In genomic region chr10:50417906-50418697, GRCh38 we compare ENCODE assay signal across 8 cellular contexts.
DNase-seq lines count a peak whose midpoint lies in the region; ATAC-seq and TF ChIP-seq lines count a peak whose summit lies in the region.

No MANE protein-coding gene starts in this region.

- H3K4me2 ChIP-seq in OCI-LY1 (ENCODE audit: low read length): peak overlapping the region; percentile 72

- no peaks in the 10 kb centered on the region for H3K36me3 Mint-ChIP-seq in activated naive CD4-positive, alpha-beta T cell treated with anti-CD3 and anti-CD28 coated beads for 36 hours (ENCODE audit: low read depth)

- H3K27ac ChIP-seq in OCI-LY1 (ENCODE audit: low read depth, low read length, poor library complexity, severe bottlenecking): no peak overlapping the region

- no peak for TF ChIP-seq CTCF in OCI-LY1 (IDR thresholded peaks at IDR 0.05; ENCODE audit: low read length)

- H3K4me1 ChIP-seq in OCI-LY1 (ENCODE audit: insufficient read depth, low read length, severe bottlenecking): peaks cover 20% of the 10 kb centered on the region

- CTCF ChIA-PET in activated naive CD4-positive, alpha-beta T cell treated with anti-CD3 and anti-CD28 coated beads for 36 hours (lab: Charles Lee): interaction anchor here (0.6 to 1.0 kb wide), 2 partner anchors 38 to 50 kb away, joined by 3 to 4 read pairs; no protein-coding TSS in a partner anchor

- H3K4me1 Mint-ChIP-seq in activated naive CD4-positive, alpha-beta T cell treated with anti-CD3 and anti-CD28 coated beads for 36 hours (ENCODE audit: low read depth): peaks cover 23% of the 10 kb centered on the region

- no peaks in the 10 kb centered on the region for H3K27me3 ChIP-seq in OCI-LY1 (ENCODE audit: insufficient read depth, low read length)

- H3K9me2 ChIP-seq in OCI-LY1 (ENCODE audit: low read depth, low read length): no peaks in the 10 kb centered on the region

- H3K79me2 ChIP-seq in OCI-LY1 (ENCODE audit: insufficient read depth, low read length): no peaks in the 10 kb centered on the region

- peak overlapping the region; percentile 81 for H3K4me3 Mint-ChIP-seq in activated naive CD4-positive, alpha-beta T cell treated with anti-CD3 and anti-CD28 coated beads for 36 hours

- H4K20me1 ChIP-seq in OCI-LY1 (ENCODE audit: insufficient read depth, low read length): peaks cover 2% of the 10 kb centered on the region; the same call in 1 of the 2 replicates

- DNase-seq in 8988T (peak; percentile 66), glomerular visceral epithelial cell (ENCODE audit: extremely low spot score) (peak; percentile 84), nucleus accumbens (lab: John Stamatoyannopoulos, UW) (peak in 35 of 56 donors; percentile 15 to 71 (median 40)), ureter (ENCODE audit: low spot score) (peak; percentile 79)
- DNase-seq in activated naive CD4-positive, alpha-beta T cell treated with anti-CD3 and anti-CD28 coated beads for 36 hours: peak; percentile 58

- H3K9me3 Mint-ChIP-seq in activated naive CD4-positive, alpha-beta T cell treated with anti-CD3 and anti-CD28 coated beads for 36 hours: no peaks in the 10 kb centered on the region

- no peaks in the 10 kb centered on the region for H3K36me3 ChIP-seq in OCI-LY1 (ENCODE audit: insufficient read depth, low read length)

- ATAC-seq in GM18511 (IDR thresholded peaks at IDR 0.05; ENCODE audit: unreplicated experiment) (peak; percentile 85), HG02885 (IDR thresholded peaks at IDR 0.05; ENCODE audit: poor library complexity, unreplicated experiment) (peak; percentile 85)

- peak overlapping the region; percentile 19; the same call in 1 of the 2 replicates for H3K9ac ChIP-seq in OCI-LY1 (ENCODE audit: low read length)

- intact Hi-C loops in activated naive CD4-positive, alpha-beta T cell treated with anti-CD3 and anti-CD28 coated beads for 36 hours (cut with micrococcal nuclease): loop anchor here (1.0 to 5.0 kb wide), 3 partner anchors 14 to 204 kb away; no protein-coding TSS in a partner anchor

- no peak overlapping the region for H2AFZ ChIP-seq in OCI-LY1 (ENCODE audit: low read length)

- H3K27me3 Mint-ChIP-seq in activated naive CD4-positive, alpha-beta T cell treated with anti-CD3 and anti-CD28 coated beads for 36 hours (ENCODE audit: low read depth): no peaks in the 10 kb centered on the region

- no peaks in the 10 kb centered on the region for H3F3A ChIP-seq in OCI-LY1 (ENCODE audit: insufficient read depth, low read length)

- no peak overlapping the region for H3K27ac Mint-ChIP-seq in activated naive CD4-positive, alpha-beta T cell treated with anti-CD3 and anti-CD28 coated beads for 36 hours

- no peaks in the 10 kb centered on the region for H3K9me3 ChIP-seq in OCI-LY1 (ENCODE audit: low read length)

- H3K4me3 ChIP-seq in OCI-LY1 (ENCODE audit: low read depth, low read length, poor library complexity, severe bottlenecking): peak overlapping the region; percentile 57
